In the genomic region with DNA sequence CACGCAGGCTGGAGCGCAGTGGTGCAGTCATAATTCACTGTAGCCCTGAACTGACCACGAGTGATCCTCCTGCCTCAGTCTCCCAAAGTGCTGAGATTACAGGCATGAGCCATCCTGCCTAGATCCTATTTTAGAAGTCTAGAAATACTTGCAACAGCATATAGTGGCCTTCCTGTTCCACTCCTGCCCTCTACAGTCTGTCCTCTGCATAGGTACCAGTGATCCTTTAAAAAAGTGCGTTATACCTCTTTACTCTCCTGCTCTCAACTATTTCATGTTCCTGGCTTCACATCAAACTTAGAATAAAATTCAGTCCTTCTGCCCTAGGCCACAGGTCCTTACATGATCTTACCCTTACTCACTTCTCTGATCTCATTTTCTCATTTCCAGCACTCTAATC, we compare ENCODE assay signal across 1 cellular context.
TF ChIP-seq lines count a peak whose summit lies in the region.

No MANE protein-coding gene starts in this region.

TF ChIP-seq in endothelial cell of umbilical vein, 7 proteins besides CTCF, POLR2A, EP300 and RAD21:
- TF ChIP-seq GATA2 (IDR thresholded peaks at IDR 0.05; ENCODE audit: insufficient read depth, insufficient read length, low read depth, low read length) (no peak), FOS (IDR thresholded peaks at IDR 0.05; ENCODE audit: borderline replicate concordance, insufficient read depth, low read length) (no peak), JUN (IDR thresholded peaks at IDR 0.05; ENCODE audit: borderline replicate concordance, insufficient read depth, insufficient read length, low read depth) (no peak), POLR2AphosphoS5 (IDR thresholded peaks at IDR 0.05; ENCODE audit: insufficient read depth, low read depth, low read length) (no peak), EZH2 (IDR thresholded peaks at IDR 0.05; ENCODE audit: borderline replicate concordance, low read depth, low read length, severe bottlenecking) (no peak), MYC (IDR thresholded peaks at IDR 0.05; ENCODE audit: low read depth, low read length) (no peak)
- TF ChIP-seq, protein P1, sequence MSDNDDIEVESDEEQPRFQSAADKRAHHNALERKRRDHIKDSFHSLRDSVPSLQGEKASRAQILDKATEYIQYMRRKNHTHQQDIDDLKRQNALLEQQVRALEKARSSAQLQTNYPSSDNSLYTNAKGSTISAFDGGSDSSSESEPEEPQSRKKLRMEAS (IDR thresholded peaks at IDR 0.05; ENCODE audit: insufficient read depth, insufficient read length), result no peak
